ENCODE assay signal across 22 cellular contexts in the genomic region with DNA sequence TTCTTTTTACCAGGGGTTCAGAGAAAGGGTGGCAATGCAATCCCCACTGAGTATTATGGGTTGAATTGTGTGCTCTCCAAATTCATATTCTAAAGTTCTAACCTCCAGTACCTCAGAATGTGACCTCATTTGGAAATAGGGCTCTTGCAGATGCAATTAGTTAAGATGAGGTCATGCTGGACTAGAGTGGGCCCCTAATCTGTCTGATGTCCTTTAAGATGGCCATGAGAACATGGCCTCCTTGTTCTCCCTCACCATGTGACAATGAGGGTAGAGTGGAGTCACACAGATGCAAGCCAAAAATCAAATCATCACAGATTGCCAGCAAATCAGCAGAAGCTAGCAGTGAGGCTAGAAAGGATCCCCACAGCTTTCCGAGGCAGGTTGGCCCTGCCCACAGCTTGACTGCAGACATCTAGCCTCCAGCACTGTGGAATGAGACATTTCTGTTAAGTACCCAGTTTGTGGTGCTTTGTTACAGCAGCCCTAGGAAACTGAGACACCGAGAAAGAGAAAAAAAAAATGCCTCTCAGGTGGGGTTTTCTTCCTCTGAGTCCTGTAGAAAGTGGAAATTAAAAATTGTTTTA.
"Had no signal": no experiment of that assay in that cellular context is flagged by ENCODE, and none has a peak within 500 bp of the region (broad histone marks: within the 10 kb centered on the region; RNA-seq: fewer than 3 reads in every experiment).

No MANE protein-coding gene starts in this region.

- H3K27ac Mint-ChIP-seq: nephron had no signal

- H3K27ac ChIP-seq: dorsolateral prefrontal cortex, heart left ventricle, left ventricle myocardium inferior, lower lobe of right lung, neutrophil, right atrium auricular region, stomach, thoracic aorta, transverse colon had no signal

- DNase-seq: cortex of kidney; dorsolateral prefrontal cortex; effector CD8-positive, alpha-beta T cell; heart left ventricle; hippocampal formation; kidney; left cardiac atrium; left ventricle myocardium inferior; lower lobe of right lung; mesenchymal stem cell; naive B cell; small intestine; stimulated activated CD4-positive, alpha-beta T cell treated with anti-CD3 and anti-CD28 coated beads, Interleukin-12 subunit alpha, Interleukin-12 subunit beta, amount 100 ng/mL, for 4 hours; stimulated activated naive CD4-positive, alpha-beta T cell; stomach; substantia nigra; transverse colon had no signal

- H3K4me1 Mint-ChIP-seq: naive B cell had no signal

- ATAC-seq: heart left ventricle, left cardiac atrium, lower lobe of right lung had no signal

- H3K4me3 Mint-ChIP-seq: nephron had no signal

- H3K4me1 ChIP-seq: heart left ventricle, left ventricle myocardium inferior, lower lobe of right lung, right atrium auricular region, stomach, transverse colon had no signal

- H3K4me3 ChIP-seq: dorsolateral prefrontal cortex, heart left ventricle, left ventricle myocardium inferior, lower lobe of right lung, right atrium auricular region, stomach, thoracic aorta, transverse colon had no signal

- H3K36me3 ChIP-seq: heart left ventricle, left ventricle myocardium inferior, lower lobe of right lung, right atrium auricular region, stomach, thoracic aorta, transverse colon had no signal

- H3K27me3 ChIP-seq: heart left ventricle, neutrophil, right atrium auricular region had no signal

- H3K9me3 ChIP-seq: heart left ventricle, left ventricle myocardium inferior, lower lobe of right lung, neutrophil, right atrium auricular region, stomach, thoracic aorta, transverse colon had no signal

- FAIRE-seq: frontal cortex, kidney, small intestine had no signal
